Comparison of ENCODE assay signal across 8 cellular contexts in the genomic region with DNA sequence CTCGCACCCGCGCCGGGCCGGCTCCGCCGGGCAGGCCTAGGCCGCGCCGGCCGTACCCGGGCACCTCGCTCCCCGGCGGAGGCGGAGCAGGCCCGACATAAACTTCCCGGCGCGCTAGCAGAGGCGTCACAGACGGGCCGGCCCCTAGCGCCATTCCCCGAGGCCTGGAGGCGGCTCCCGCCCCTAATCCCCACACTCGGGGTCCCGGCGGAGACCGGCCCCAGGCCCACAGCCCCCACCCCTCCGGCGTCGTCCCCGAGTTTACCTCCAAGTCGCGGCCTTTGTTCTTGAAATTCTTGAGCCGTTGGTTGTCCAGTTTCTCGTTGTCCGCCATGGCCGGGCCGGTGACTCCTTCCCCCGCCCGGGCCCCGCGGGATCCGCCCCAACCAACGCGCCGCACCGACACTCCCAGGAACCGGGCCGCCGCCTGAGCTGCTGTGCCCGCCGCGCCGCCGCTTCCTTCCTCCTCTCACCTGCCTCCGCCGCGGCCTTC. TPM values are rescaled to one million over a fixed set of nuclear protein-coding genes. Genes with fewer than 3 reads are reported as not detected.
DNase-seq lines count a peak whose midpoint lies in the region; ATAC-seq and TF ChIP-seq lines count a peak whose summit lies in the region.

No MANE protein-coding gene starts in this region.

- intact Hi-C loops in activated CD4-positive, alpha-beta memory T cell treated with anti-CD3 and anti-CD28 coated beads for 36 hours (cut with micrococcal nuclease): loop anchor here (1.0 to 10.0 kb wide), 6 partner anchors 11 to 1760 kb away; partner anchors contain the start of genes IFT80, MFSD1, SMC4 and TRIM59

- H3K9me3 Mint-ChIP-seq in activated CD4-positive, alpha-beta memory T cell treated with anti-CD3 and anti-CD28 coated beads for 36 hours: peaks cover 5% of the 10 kb centered on the region
- no peaks in the 10 kb centered on the region for H3K9me3 Mint-ChIP-seq in endothelial cell (ENCODE audit: unreplicated experiment)
- H3K9me3 Mint-ChIP-seq in stimulated activated naive CD8-positive, alpha-beta T cell treated with anti-CD3 and anti-CD28 coated beads, Interleukin-15, amount 100 ng/mL, for 72 hours: peaks cover 5 to 13% of the 10 kb centered on the region in 2 donors

- H3K4me1 Mint-ChIP-seq in activated CD4-positive, alpha-beta memory T cell treated with anti-CD3 and anti-CD28 coated beads for 36 hours (ENCODE audit: low read depth): peaks cover 52% of the 10 kb centered on the region
- peaks cover 45% of the 10 kb centered on the region for H3K4me1 Mint-ChIP-seq in endothelial cell (ENCODE audit: unreplicated experiment)
- peaks cover 52% of the 10 kb centered on the region for H3K4me1 Mint-ChIP-seq in stimulated activated naive CD8-positive, alpha-beta T cell treated with anti-CD3 and anti-CD28 coated beads, Interleukin-15, amount 100 ng/mL, for 72 hours

- H3K27me3 Mint-ChIP-seq in activated CD4-positive, alpha-beta memory T cell treated with anti-CD3 and anti-CD28 coated beads for 36 hours: no peaks in the 10 kb centered on the region
- H3K27me3 Mint-ChIP-seq in endothelial cell (ENCODE audit: unreplicated experiment): peaks cover 22% of the 10 kb centered on the region
- no peaks in the 10 kb centered on the region for H3K27me3 Mint-ChIP-seq in stimulated activated naive CD8-positive, alpha-beta T cell treated with anti-CD3 and anti-CD28 coated beads, Interleukin-15, amount 100 ng/mL, for 72 hours

- CTCF ChIA-PET in activated CD4-positive, alpha-beta memory T cell treated with anti-CD3 and anti-CD28 coated beads for 36 hours (lab: Charles Lee): no interaction called here

- peak overlapping the region; percentile 97 for H3K27ac Mint-ChIP-seq in activated CD4-positive, alpha-beta memory T cell treated with anti-CD3 and anti-CD28 coated beads for 36 hours
- H3K27ac Mint-ChIP-seq in endothelial cell (ENCODE audit: unreplicated experiment): no peak overlapping the region
- peak overlapping the region; percentile 97 to 98 for H3K27ac Mint-ChIP-seq in stimulated activated naive CD8-positive, alpha-beta T cell treated with anti-CD3 and anti-CD28 coated beads, Interleukin-15, amount 100 ng/mL, for 72 hours

- H3K36me3 Mint-ChIP-seq in activated CD4-positive, alpha-beta memory T cell treated with anti-CD3 and anti-CD28 coated beads for 36 hours: peaks cover 36% of the 10 kb centered on the region
- peaks cover 31% of the 10 kb centered on the region for H3K36me3 Mint-ChIP-seq in endothelial cell (ENCODE audit: low read depth, unreplicated experiment)

- peak overlapping the region; percentile 93 for H3K4me3 Mint-ChIP-seq in activated CD4-positive, alpha-beta memory T cell treated with anti-CD3 and anti-CD28 coated beads for 36 hours
- peak overlapping the region; percentile 25 for H3K4me3 Mint-ChIP-seq in endothelial cell (ENCODE audit: unreplicated experiment)
- H3K4me3 Mint-ChIP-seq in stimulated activated naive CD8-positive, alpha-beta T cell treated with anti-CD3 and anti-CD28 coated beads, Interleukin-15, amount 100 ng/mL, for 72 hours: peak overlapping the region; percentile 93

- peak; percentile 37 for ATAC-seq in HG02623 (IDR thresholded peaks at IDR 0.05; ENCODE audit: unreplicated experiment)
- peak; percentile 65 for ATAC-seq in stimulated activated naive CD8-positive, alpha-beta T cell treated with anti-CD3 and anti-CD28 coated beads, Interleukin-15, amount 100 ng/mL, for 72 hours

- DNase-seq in NCI-H82 (lab: John Stamatoyannopoulos, UW) (peak; percentile 74), NCI-H82 treated with DMSO at 0.1 percent for 48 hours (lab: John Stamatoyannopoulos, UW; ENCODE audit: unreplicated experiment) (no peak), NCI-H1105 treated with DMSO at 0.1 percent for 48 hours (lab: John Stamatoyannopoulos, UW) (peak; percentile 63), endothelial cell (ENCODE audit: low spot score) (no peak), mucosa of gallbladder (ENCODE audit: low spot score) (peak; percentile 62)
- DNase-seq in activated CD4-positive, alpha-beta memory T cell treated with anti-CD3 and anti-CD28 coated beads for 36 hours: peak; percentile 71
- peak in 1 of 2 donors; percentile 64 for DNase-seq in stimulated activated naive CD8-positive, alpha-beta T cell treated with anti-CD3 and anti-CD28 coated beads, Interleukin-15, amount 100 ng/mL, for 72 hours

- TF ChIP-seq CTCF in endothelial cell (IDR thresholded peaks at IDR 0.05; ENCODE audit: unreplicated experiment): no peak

- POLR2A ChIA-PET in activated CD4-positive, alpha-beta memory T cell treated with anti-CD3 and anti-CD28 coated beads for 36 hours (lab: Charles Lee): interaction anchor here (1.1 to 1.5 kb wide), 2 partner anchors 10 to 115 kb away, joined by 3 to 5 read pairs; partner anchors contain the start of gene TRIM59

RNA-seq across cellular contexts. Expression of gene KPNA4, which starts 0.4 kb away (rescaled TPM):
- 10 to 100 TPM; 44.9 to 48.4 TPM for total RNA-seq in activated CD4-positive, alpha-beta memory T cell treated with anti-CD3 and anti-CD28 coated beads for 36 hours
- 57.1 TPM for total RNA-seq in endothelial cell (ENCODE audit: unreplicated experiment)
- 49.1 TPM for total RNA-seq in mucosa of gallbladder

Comparison
In these comparisons a context has a peak if more than half of its experiments do, and no peak if none do; other contexts are left out.
1. DNase-seq: peak in NCI-H82 (single experiment), NCI-H1105 treated with DMSO at 0.1 percent for 48 hours (single experiment), activated CD4-positive, alpha-beta memory T cell treated with anti-CD3 and anti-CD28 coated beads for 36 hours (single experiment) and mucosa of gallbladder (single experiment); none in NCI-H82 treated with DMSO at 0.1 percent for 48 hours (single experiment) and endothelial cell (single experiment).
2. H3K4me3 Mint-ChIP-seq: peak in every context shown above with its lines; median percentile 93 in activated CD4-positive, alpha-beta memory T cell treated with anti-CD3 and anti-CD28 coated beads for 36 hours; 93 in stimulated activated naive CD8-positive, alpha-beta T cell treated with anti-CD3 and anti-CD28 coated beads, Interleukin-15, amount 100 ng/mL, for 72 hours; 25 in endothelial cell.